In genomic region chr17:39972271-39972670, GRCh38 we compare ENCODE assay signal across 22 cellular contexts. TPM values are rescaled to one million over a fixed set of nuclear protein-coding genes. Genes with fewer than 3 reads are reported as not detected.
DNase-seq lines count a peak whose midpoint lies in the region; ATAC-seq and TF ChIP-seq lines count a peak whose summit lies in the region.
"Had no signal": no experiment of that assay in that cellular context is flagged by ENCODE, and none has a peak within 500 bp of the region (broad histone marks: within the 10 kb centered on the region; RNA-seq: fewer than 3 reads in every experiment).

No MANE protein-coding gene starts in this region.

- H3K4me3 ChIP-seq in SK-N-MC (no peak overlapping the region), fibroblast of the aortic adventitia (ENCODE audit: low read depth, low read length) (peak overlapping the region; percentile 18), smooth muscle cell (no peak overlapping the region)
- H3K4me3 ChIP-seq: colonic mucosa, testis had no signal

- WGBS in smooth muscle cell (ENCODE audit: low lambda C conversion rate): 46% methylated on average over 3 of the region's 3 CpGs

- POLR2A ChIA-PET in activated CD4-positive, alpha-beta memory T cell treated with anti-CD3 and anti-CD28 coated beads for 36 hours (lab: Charles Lee): no interaction called here
- POLR2A ChIA-PET in activated CD4-positive, alpha-beta memory T cell treated with anti-CD3 and anti-CD28 coated beads, Interleukin-2, amount 10 ng/mL, durations not matched to agents 7 days and 5 days (lab: Charles Lee): interaction anchor here (1.5 kb wide), 1 partner anchor 46 kb away, joined by 4 read pairs; no protein-coding TSS in a partner anchor

- H3K4me2 ChIP-seq in smooth muscle cell: peak overlapping the region; percentile 63

- H3K27me3 Mint-ChIP-seq in activated CD4-positive, alpha-beta memory T cell treated with anti-CD3 and anti-CD28 coated beads for 36 hours: peaks cover 16% of the 10 kb centered on the region
- peaks cover 50% of the 10 kb centered on the region for H3K27me3 Mint-ChIP-seq in activated CD4-positive, alpha-beta memory T cell treated with anti-CD3 and anti-CD28 coated beads, Interleukin-2, amount 10 ng/mL, durations not matched to agents 7 days and 5 days

- peak; percentile 25 for DNase-seq in activated CD4-positive, alpha-beta memory T cell treated with anti-CD3 and anti-CD28 coated beads for 36 hours
- no peak for DNase-seq in activated CD4-positive, alpha-beta memory T cell treated with anti-CD3 and anti-CD28 coated beads, Interleukin-2, amount 10 ng/mL, durations not matched to agents 7 days and 5 days
- no peak for DNase-seq in SK-N-MC (ENCODE audit: low read depth, low spot score)
- DNase-seq in fibroblast of the aortic adventitia (ENCODE audit: low read depth): peak; percentile 28
- no peak for DNase-seq in smooth muscle cell (lab: John Stamatoyannopoulos, UW; ENCODE audit: unreplicated experiment)
- no peak for DNase-seq in activated T-cell treated with anti-CD3 and anti-CD28 coated beads, Interleukin-2, amount 50 U/mL, for 1 hour
- no peak for DNase-seq in GM13977 (ENCODE audit: low spot score)
- DNase-seq: ACHN; activated CD4-positive, alpha-beta T cell treated with anti-CD3 and anti-CD28 coated beads, Interleukin-2, amount 50 U/mL, for 4 hours; colonic mucosa; hypothalamus; Karpas-422; naive thymus-derived CD8-positive, alpha-beta T cell; NCI-H187; NCI-H69; retina; T1000; testis had no signal

- in situ Hi-C loops in GM13977 (cut with MboI; ENCODE audit: low pct_unique_long_range_greater_than_20kb, low sequenced_read_pairs, unreplicated experiment): loop anchor here (10.0 kb wide), 1 partner anchor 337 kb away; the partner anchor contains the start of gene STARD3

- H3K9ac ChIP-seq in SK-N-MC (ENCODE audit: insufficient read length): peak overlapping the region; percentile 57
- H3K9ac ChIP-seq in smooth muscle cell (ENCODE audit: low read depth): no peak overlapping the region

- H3K79me2 ChIP-seq in smooth muscle cell (ENCODE audit: low read depth): no peaks in the 10 kb centered on the region

- no peak for ATAC-seq in GM18861 (IDR thresholded peaks at IDR 0.05; ENCODE audit: unreplicated experiment)
- ATAC-seq: naive thymus-derived CD8-positive, alpha-beta T cell had no signal

- no peaks in the 10 kb centered on the region for H3F3A ChIP-seq in smooth muscle cell (ENCODE audit: low read depth)

- no peaks in the 10 kb centered on the region for H3K4me1 ChIP-seq in smooth muscle cell (ENCODE audit: low read depth)
- H3K4me1 ChIP-seq: testis had no signal

- H4K20me1 ChIP-seq in smooth muscle cell (ENCODE audit: low read depth): no peaks in the 10 kb centered on the region

- H3K4me3 Mint-ChIP-seq in activated CD4-positive, alpha-beta memory T cell treated with anti-CD3 and anti-CD28 coated beads for 36 hours: no peak overlapping the region
- no peak overlapping the region for H3K4me3 Mint-ChIP-seq in activated CD4-positive, alpha-beta memory T cell treated with anti-CD3 and anti-CD28 coated beads, Interleukin-2, amount 10 ng/mL, durations not matched to agents 7 days and 5 days
- H3K4me3 Mint-ChIP-seq: naive thymus-derived CD8-positive, alpha-beta T cell had no signal

- no peak for TF ChIP-seq CTCF in fibroblast of the aortic adventitia (IDR thresholded peaks at IDR 0.05; ENCODE audit: insufficient read depth, low read length)
- no peak for TF ChIP-seq CTCF in smooth muscle cell (IDR thresholded peaks at IDR 0.05; ENCODE audit: borderline replicate concordance, insufficient read depth, poor library complexity, severe bottlenecking)
- no peak for TF ChIP-seq CTCF in GM13977 (IDR thresholded peaks at IDR 0.05; ENCODE audit: extremely low read depth, insufficient read depth, missing control alignments)

- peaks cover 24% of the 10 kb centered on the region for H3K27me3 ChIP-seq in smooth muscle cell (ENCODE audit: low read depth)
- H3K27me3 ChIP-seq: colonic mucosa, testis had no signal

- no peaks in the 10 kb centered on the region for H3K9me3 ChIP-seq in SK-N-MC (ENCODE audit: low read depth, low read length)
- no peaks in the 10 kb centered on the region for H3K9me3 ChIP-seq in smooth muscle cell (replicated peaks; ENCODE audit: low read depth)
- H3K9me3 ChIP-seq: colonic mucosa, testis had no signal

- peak overlapping the region; percentile 19 for H3K27ac Mint-ChIP-seq in activated CD4-positive, alpha-beta memory T cell treated with anti-CD3 and anti-CD28 coated beads for 36 hours
- no peak overlapping the region for H3K27ac Mint-ChIP-seq in activated CD4-positive, alpha-beta memory T cell treated with anti-CD3 and anti-CD28 coated beads, Interleukin-2, amount 10 ng/mL, durations not matched to agents 7 days and 5 days
- H3K27ac Mint-ChIP-seq: activated T-helper 2 cell treated with anti-CD3 and anti-CD28 coated beads, Interferon-gamma antibody, Interleukin-2, Interleukin-4, amounts not matched to agents 10 μg/mL and 5 μg/mL and 100 μg/mL, durations not matched to agents 14 hours and 24 hours and 36 hours had no signal

- CTCF ChIA-PET in activated CD4-positive, alpha-beta memory T cell treated with anti-CD3 and anti-CD28 coated beads for 36 hours (lab: Charles Lee): interaction anchor here (0.6 to 4.8 kb wide), 3 partner anchors 8 to 99 kb away, joined by 3 to 37 read pairs (median 7); partner anchors contain the start of gene PSMD3
- CTCF ChIA-PET in activated CD4-positive, alpha-beta memory T cell treated with anti-CD3 and anti-CD28 coated beads, Interleukin-2, amount 10 ng/mL, durations not matched to agents 7 days and 5 days (lab: Charles Lee): no interaction called here

- H3K36me3 ChIP-seq in SK-N-MC (ENCODE audit: insufficient read depth, low read length): no peaks in the 10 kb centered on the region
- H3K36me3 ChIP-seq in smooth muscle cell (ENCODE audit: low read depth): no peaks in the 10 kb centered on the region
- H3K36me3 ChIP-seq: colonic mucosa had no signal

- intact Hi-C loops in activated CD4-positive, alpha-beta memory T cell treated with anti-CD3 and anti-CD28 coated beads for 36 hours (cut with micrococcal nuclease): no loop called here

- no peaks in the 10 kb centered on the region for H3K9me3 Mint-ChIP-seq in activated CD4-positive, alpha-beta memory T cell treated with anti-CD3 and anti-CD28 coated beads for 36 hours
- no peaks in the 10 kb centered on the region for H3K9me3 Mint-ChIP-seq in activated CD4-positive, alpha-beta memory T cell treated with anti-CD3 and anti-CD28 coated beads, Interleukin-2, amount 10 ng/mL, durations not matched to agents 7 days and 5 days
- H3K9me3 Mint-ChIP-seq: activated T-helper 2 cell treated with anti-CD3 and anti-CD28 coated beads, Interferon-gamma antibody, Interleukin-2, Interleukin-4, amounts not matched to agents 10 μg/mL and 5 μg/mL and 100 μg/mL, durations not matched to agents 14 hours and 24 hours and 36 hours; naive thymus-derived CD8-positive, alpha-beta T cell had no signal

- H3K27ac ChIP-seq in SK-N-MC (no peak overlapping the region), smooth muscle cell (ENCODE audit: low read depth) (peak overlapping the region; percentile 23)
- H3K27ac ChIP-seq: colonic mucosa, testis had no signal

- no peaks in the 10 kb centered on the region for H3K36me3 Mint-ChIP-seq in activated CD4-positive, alpha-beta memory T cell treated with anti-CD3 and anti-CD28 coated beads for 36 hours
- no peaks in the 10 kb centered on the region for H3K36me3 Mint-ChIP-seq in activated CD4-positive, alpha-beta memory T cell treated with anti-CD3 and anti-CD28 coated beads, Interleukin-2, amount 10 ng/mL, durations not matched to agents 7 days and 5 days (ENCODE audit: low read depth)
- H3K36me3 Mint-ChIP-seq: naive thymus-derived CD8-positive, alpha-beta T cell had no signal

- peaks cover 11% of the 10 kb centered on the region for H3K4me1 Mint-ChIP-seq in activated CD4-positive, alpha-beta memory T cell treated with anti-CD3 and anti-CD28 coated beads for 36 hours (ENCODE audit: low read depth)
- H3K4me1 Mint-ChIP-seq in activated CD4-positive, alpha-beta memory T cell treated with anti-CD3 and anti-CD28 coated beads, Interleukin-2, amount 10 ng/mL, durations not matched to agents 7 days and 5 days: peaks cover 8% of the 10 kb centered on the region

- H2AFZ ChIP-seq in smooth muscle cell (ENCODE audit: low read depth): peak overlapping the region; percentile 35

RNA-seq across cellular contexts. Expression of gene PSMD3, which starts 8.3 kb away (rescaled TPM):
- 100 to 1,000 TPM; 120 to 124 TPM for total RNA-seq in activated CD4-positive, alpha-beta memory T cell treated with anti-CD3 and anti-CD28 coated beads for 36 hours
- total RNA-seq in activated CD4-positive, alpha-beta memory T cell treated with anti-CD3 and anti-CD28 coated beads, Interleukin-2, amount 10 ng/mL, durations not matched to agents 7 days and 5 days: 10 to 100 TPM; 90.3 to 92.2 TPM
- total RNA-seq in fibroblast of the aortic adventitia (ENCODE audit: low replicate concordance) (41.9 and 73.5 TPM in 2 replicates), smooth muscle cell (58.0 and 83.8 TPM in 2 replicates)
- 110 and 115 TPM in 2 replicates for polyA plus RNA-seq in smooth muscle cell

RNA-seq across cellular contexts. Expression of gene GSDMA, which starts 9.5 kb away (rescaled TPM):
- under 1 TPM; 0.64 to 0.87 TPM for total RNA-seq in activated CD4-positive, alpha-beta memory T cell treated with anti-CD3 and anti-CD28 coated beads for 36 hours
- total RNA-seq in activated CD4-positive, alpha-beta memory T cell treated with anti-CD3 and anti-CD28 coated beads, Interleukin-2, amount 10 ng/mL, durations not matched to agents 7 days and 5 days: under 1 TPM; 0.33 to 0.78 TPM
- total RNA-seq in fibroblast of the aortic adventitia (ENCODE audit: low replicate concordance) (not detected in 2 replicates), smooth muscle cell (0.31 and 1.3 TPM in 2 replicates)
- 0.28 and 0.50 TPM in 2 replicates for polyA plus RNA-seq in smooth muscle cell
- total RNA-seq: naive thymus-derived CD8-positive, alpha-beta T cell had no signal

RNA-seq across cellular contexts. Expression of gene CSF3, which starts 43.0 kb away (rescaled TPM):
- total RNA-seq in activated CD4-positive, alpha-beta memory T cell treated with anti-CD3 and anti-CD28 coated beads for 36 hours: not detected
- total RNA-seq in activated CD4-positive, alpha-beta memory T cell treated with anti-CD3 and anti-CD28 coated beads, Interleukin-2, amount 10 ng/mL, durations not matched to agents 7 days and 5 days: not detected
- total RNA-seq in fibroblast of the aortic adventitia (ENCODE audit: low replicate concordance) (0.25 TPM in 1 of 2 replicates, not detected in the other), smooth muscle cell (not detected in 2 replicates)
- polyA plus RNA-seq in smooth muscle cell: 0.80 TPM in 1 of 2 replicates, not detected in the other
- total RNA-seq: activated T-helper 2 cell treated with anti-CD3 and anti-CD28 coated beads, Interferon-gamma antibody, Interleukin-2, Interleukin-4, amounts not matched to agents 10 μg/mL and 5 μg/mL and 100 μg/mL, durations not matched to agents 14 hours and 24 hours and 36 hours; liver; naive thymus-derived CD8-positive, alpha-beta T cell had no signal
- polyA plus RNA-seq: liver; naive thymus-derived CD8-positive, alpha-beta T cell had no signal

RNA-seq across cellular contexts. Expression of gene LRRC3C, which starts 44.7 kb away (rescaled TPM):
- not detected for total RNA-seq in activated CD4-positive, alpha-beta memory T cell treated with anti-CD3 and anti-CD28 coated beads for 36 hours
- not detected for total RNA-seq in activated CD4-positive, alpha-beta memory T cell treated with anti-CD3 and anti-CD28 coated beads, Interleukin-2, amount 10 ng/mL, durations not matched to agents 7 days and 5 days
- total RNA-seq in fibroblast of the aortic adventitia (ENCODE audit: low replicate concordance) (not detected in 2 replicates), smooth muscle cell (not detected in 2 replicates)
- polyA plus RNA-seq in smooth muscle cell: not detected in 2 replicates
- total RNA-seq: activated T-helper 2 cell treated with anti-CD3 and anti-CD28 coated beads, Interferon-gamma antibody, Interleukin-2, Interleukin-4, amounts not matched to agents 10 μg/mL and 5 μg/mL and 100 μg/mL, durations not matched to agents 14 hours and 24 hours and 36 hours; colonic mucosa had no signal
- polyA plus RNA-seq: esophagus; naive thymus-derived CD8-positive, alpha-beta T cell had no signal

RNA-seq across cellular contexts. Expression of gene ORMDL3, which starts 44.9 kb away (rescaled TPM):
- total RNA-seq in activated CD4-positive, alpha-beta memory T cell treated with anti-CD3 and anti-CD28 coated beads for 36 hours: 10 to 100 TPM; 53.7 to 58.3 TPM
- 100 to 1,000 TPM; 104 to 111 TPM for total RNA-seq in activated CD4-positive, alpha-beta memory T cell treated with anti-CD3 and anti-CD28 coated beads, Interleukin-2, amount 10 ng/mL, durations not matched to agents 7 days and 5 days
- total RNA-seq in fibroblast of the aortic adventitia (ENCODE audit: low replicate concordance): 46.9 and 71.7 TPM in 2 replicates
- total RNA-seq in smooth muscle cell: 29.8 and 43.5 TPM in 2 replicates
- polyA plus RNA-seq in smooth muscle cell: 24.7 and 34.9 TPM in 2 replicates

Comparison
In these comparisons a context has a peak if more than half of its experiments do, and no peak if none do; other contexts are left out.
1. DNase-seq: peak in activated CD4-positive, alpha-beta memory T cell treated with anti-CD3 and anti-CD28 coated beads for 36 hours (single experiment) and fibroblast of the aortic adventitia (single experiment); none in activated CD4-positive, alpha-beta memory T cell treated with anti-CD3 and anti-CD28 coated beads, Interleukin-2, amount 10 ng/mL, durations not matched to agents 7 days and 5 days (single experiment), SK-N-MC (single experiment), smooth muscle cell (single experiment), activated T-cell treated with anti-CD3 and anti-CD28 coated beads, Interleukin-2, amount 50 U/mL, for 1 hour (single experiment) and GM13977 (single experiment).